In genomic region chr18:58432050-58432727, GRCh38 we compare ENCODE assay signal across 20 cellular contexts.
DNase-seq lines count a peak whose midpoint lies in the region; ATAC-seq, FAIRE-seq and TF ChIP-seq lines count a peak whose summit lies in the region.
"Had no signal": no experiment of that assay in that cellular context is flagged by ENCODE, and none has a peak within 500 bp of the region (broad histone marks: within the 10 kb centered on the region; RNA-seq: fewer than 3 reads in every experiment).

No MANE protein-coding gene starts in this region.

- FAIRE-seq in D721Med (lab: Jason Lieb, UNC) (peak; percentile 95), HepG2 (lab: Jason Lieb, UNC) (no peak)
- FAIRE-seq: A204.1, G401.6, GM12891, GM19239 had no signal

- no peak overlapping the region for H3K4me2 ChIP-seq in HepG2 (ENCODE audit: low read depth, low read length)
- H3K4me2 ChIP-seq: BLaER1 had no signal

- H3K4me1 ChIP-seq in HepG2 (ENCODE audit: insufficient read depth, low read length) (peaks cover 41% of the 10 kb centered on the region), right lobe of liver (peaks cover 0 to 40% (median 13%) of the 10 kb centered on the region in 4 donors), Peyer's patch (no peaks in the 10 kb centered on the region)
- H3K4me1 ChIP-seq: BE2C, BLaER1 had no signal

- POLR2A ChIA-PET in HepG2 (lab: Yijun Ruan, JAX), result interaction anchor here (0.7 kb wide), 1 partner anchor 25 kb away, joined by 4 read pairs; no protein-coding TSS in a partner anchor

- no peaks in the 10 kb centered on the region for H4K20me1 ChIP-seq in HepG2 (ENCODE audit: insufficient read depth, low read length)
- H4K20me1 ChIP-seq: BLaER1 had no signal

- TF ChIP-seq CTCF in D721Med (IDR thresholded peaks at IDR 0.05; ENCODE audit: insufficient read depth, missing control alignments) (no peak), HepG2 (CRISPR knock-in tag; IDR thresholded peaks at IDR 0.05) (no peak), right lobe of liver (IDR thresholded peaks at IDR 0.05) (no peak), Peyer's patch (IDR thresholded peaks at IDR 0.05) (no peak)

- TF ChIP-seq POLR2A in HepG2 (IDR thresholded peaks at IDR 0.05; ENCODE audit: insufficient read depth in 1 of 2, low read depth in 2 of 2, low read length in 2 of 2) (no peak), right lobe of liver (IDR thresholded peaks at IDR 0.05) (no peak), Peyer's patch (IDR thresholded peaks at IDR 0.05) (no peak)

- CTCF ChIA-PET in HepG2 (lab: Yijun Ruan, JAX; ENCODE audit: low intra/inter-chr PET ratio, low total read pairs), result no interaction called here

- H3K4me3 ChIP-seq in HepG2 (replicated peaks in 1 of 3; ENCODE audit: insufficient read depth in 1 of 3, low read depth in 2 of 3, low read length in 3 of 3) (no peak overlapping the region), right lobe of liver (no peak overlapping the region), Peyer's patch (no peak overlapping the region)
- H3K4me3 ChIP-seq: BLaER1 had no signal

- intact Hi-C loops in HepG2 (cut with micrococcal nuclease; ENCODE audit: unreplicated experiment), result no loop called here
- intact Hi-C loops in right lobe of liver (cut with DNase I), result no loop called here

- no TSS peak for BruUV-seq in HepG2 (replicated peaks; lab: Mats Ljungman, UMichigan)

- DNase-seq in D721Med (ENCODE audit: insufficient read length, low spot score), result no peak
- no peak for DNase-seq in HepG2 (ENCODE audit: low spot score)
- DNase-seq in right lobe of liver, result no peak
- no peak for DNase-seq in HCEC 1CT
- DNase-seq in Peyer's patch, result no peak
- DNase-seq: ACHN; BE2C; C1 segment of cervical spinal cord; CD4-positive, alpha-beta memory T cell; CD4-positive, CD25-positive, alpha-beta regulatory T cell; CD8-positive, alpha-beta memory T cell; COR-L47; DMS79 treated with DMSO at 0.1 percent for 48 hours; GF-D8 had no signal

- H3K36me3 ChIP-seq in HepG2 (replicated peaks in 1 of 2; ENCODE audit: control insufficient read depth in 1 of 2, insufficient read depth in 2 of 2, low read length in 2 of 2) (no peaks in the 10 kb centered on the region), right lobe of liver (no peaks in the 10 kb centered on the region), Peyer's patch (no peaks in the 10 kb centered on the region)
- H3K36me3 ChIP-seq: BE2C, BLaER1 had no signal

- no peak for TF ChIP-seq RAD21 in HepG2 (CRISPR knock-in tag; IDR thresholded peaks at IDR 0.05)

- no peaks in the 10 kb centered on the region for H3K27me3 ChIP-seq in HepG2 (ENCODE audit: control insufficient read depth in 1 of 2, insufficient read depth in 2 of 2, low read length in 2 of 2)
- no peaks in the 10 kb centered on the region for H3K27me3 ChIP-seq in right lobe of liver
- no peaks in the 10 kb centered on the region for H3K27me3 ChIP-seq in Peyer's patch
- H3K27me3 ChIP-seq: BE2C, BLaER1 had no signal

- no peak for ATAC-seq in HepG2
- peak; percentile 49 to 69 (median 56) for ATAC-seq in right lobe of liver

- in situ Hi-C loops in HepG2 (cut with HindIII; ENCODE audit: extremely low pct_ligation_motif_present, low pct_unique_long_range_greater_than_20kb), result no loop called here

- TF ChIP-seq EP300 in HepG2 (IDR thresholded peaks at IDR 0.05; ENCODE audit: low read depth in 2 of 2, low read length in 2 of 2) (no peak), HepG2 (CRISPR knock-in tag; IDR thresholded peaks at IDR 0.05; ENCODE audit: borderline replicate concordance) (no peak)

- H2AFZ ChIP-seq in HepG2 (ENCODE audit: low read length), result no peak overlapping the region

- no peak overlapping the region for H3K9ac ChIP-seq in HepG2 (ENCODE audit: insufficient read depth, low read depth, low read length)
- H3K9ac ChIP-seq: BLaER1 had no signal

- H3K9me3 ChIP-seq in HepG2 (ENCODE audit: low read length) (no peaks in the 10 kb centered on the region), right lobe of liver (no peaks in the 10 kb centered on the region), Peyer's patch (no peaks in the 10 kb centered on the region)
- H3K9me3 ChIP-seq: BE2C, BLaER1 had no signal

- 85% methylated on average over 9 of the region's 9 CpGs for WGBS in HepG2 (ENCODE audit: low lambda C conversion rate)
- 40% methylated on average over 8 of the region's 9 CpGs for WGBS in right lobe of liver (ENCODE audit: insufficient coverage, low coverage, low lambda C conversion rate, missing lambda C conversion rate)

- H3K27ac ChIP-seq in HepG2 (ENCODE audit: extremely low read length, insufficient read depth, low read length) (no peak overlapping the region), right lobe of liver (peak overlapping the region in 2 of 3 donors; percentile 44 to 66), Peyer's patch (no peak overlapping the region)
- H3K27ac ChIP-seq: 22Rv1, BLaER1 had no signal

- H3K79me2 ChIP-seq in HepG2 (ENCODE audit: insufficient read depth, low read length), result no peaks in the 10 kb centered on the region

TF ChIP-seq in HepG2, 621 proteins besides CTCF, POLR2A, EP300 and RAD21:
- TF ChIP-seq ZNF562 (CRISPR knock-in tag; IDR thresholded peaks at IDR 0.05; ENCODE audit: borderline replicate concordance), result no peak
- TF ChIP-seq NR2F2 (IDR thresholded peaks at IDR 0.05; ENCODE audit: borderline replicate concordance, low read depth), result no peak
- 0 out of 2 replicates have a peak, but pooled peaks have one; percentile 21 for TF ChIP-seq FOXA3 (CRISPR knock-in tag; IDR thresholded peaks at IDR 0.05)
- peak; percentile 73; the same call in 1 of the 2 replicates for TF ChIP-seq ZNF652 (CRISPR knock-in tag; IDR thresholded peaks at IDR 0.05; ENCODE audit: borderline replicate concordance, low read depth)
- no peak for TF ChIP-seq NR2F1 (CRISPR knock-in tag; IDR thresholded peaks at IDR 0.05)
- 0 out of 4 replicates have a peak, but pooled peaks of 1 of the 2 experiments have one; percentile 24 for TF ChIP-seq ATF4 (CRISPR knock-in tag; IDR thresholded peaks at IDR 0.05)
- no peak for TF ChIP-seq CCAR2 (optimal IDR thresholded peaks at IDR 0.05; ENCODE audit: low read depth, low read length)
- no peak for TF ChIP-seq ZNF749 (CRISPR knock-in tag; IDR thresholded peaks at IDR 0.05; ENCODE audit: borderline replicate concordance)
- no peak for TF ChIP-seq ZSCAN12 (CRISPR knock-in tag; IDR thresholded peaks at IDR 0.05)

Comparison
In these comparisons a context has a peak if more than half of its experiments do, and no peak if none do; other contexts are left out.
1. H3K27ac ChIP-seq: peak in right lobe of liver (2 of 3); none in HepG2 (single experiment) and Peyer's patch (0 of 4).